8 cellular contexts compared by ENCODE assay signal in genomic region chr17:81237591-81238489, GRCh38. TPM values are rescaled to one million over a fixed set of nuclear protein-coding genes. Genes with fewer than 3 reads are reported as not detected.
DNase-seq lines count a peak whose midpoint lies in the region; ATAC-seq and TF ChIP-seq lines count a peak whose summit lies in the region.

No MANE protein-coding gene starts in this region.

- TF ChIP-seq CTCF in brain (conservative IDR thresholded peaks at IDR 0.05): no peak

- WGBS in mesodermal cell (ENCODE audit: insufficient coverage in 2 of 2), 2 experiments: 66 to 71% methylated on average over 36 of the region's 36 CpGs

- peak overlapping the region; percentile 91 for H3K4me3 ChIP-seq in mesodermal cell (ENCODE audit: extremely low read depth, insufficient read depth, low read length, poor library complexity, severe bottlenecking)

- H3K27me3 Mint-ChIP-seq in stimulated activated naive CD8-positive, alpha-beta T cell treated with anti-CD3 and anti-CD28 coated beads, Interleukin-15, Interleukin-2, amounts not matched to agents 100 ng/mL and 50 ng/mL, for 24 hours: no peaks in the 10 kb centered on the region
- peaks cover 3% of the 10 kb centered on the region for H3K27me3 Mint-ChIP-seq in brain

- peaks cover 18% of the 10 kb centered on the region for H3K4me1 ChIP-seq in mesodermal cell (ENCODE audit: control insufficient read depth, insufficient read depth, low read length, poor library complexity, severe bottlenecking)

- H3K9me3 ChIP-seq in mesodermal cell (ENCODE audit: control insufficient read depth, low read length): no peaks in the 10 kb centered on the region

- no peak overlapping the region for H3K27ac ChIP-seq in mesodermal cell (ENCODE audit: low read depth, low read length, severe bottlenecking)

- DNase-seq in stimulated activated naive CD8-positive, alpha-beta T cell treated with anti-CD3 and anti-CD28 coated beads, Interleukin-15, Interleukin-2, amounts not matched to agents 100 U/mL and 50 U/mL, for 24 hours: no peak
- no peak for DNase-seq in effector CD4-positive, alpha-beta T cell
- no peak for DNase-seq in stimulated activated CD4-positive, alpha-beta T cell treated with anti-CD3 and anti-CD28 coated beads, Interleukin-2, amount 100 ng/mL, for 48 hours
- DNase-seq in NCI-H1694 treated with DMSO at 0.1 percent for 48 hours (lab: John Stamatoyannopoulos, UW) (no peak), NCI-H1436 treated with DMSO at 0.1 percent for 48 hours (lab: John Stamatoyannopoulos, UW) (no peak)

- ATAC-seq in stimulated activated naive CD8-positive, alpha-beta T cell treated with anti-CD3 and anti-CD28 coated beads, Interleukin-15, Interleukin-2, amounts not matched to agents 100 U/mL and 50 U/mL, for 24 hours: no peak

- peaks cover 21% of the 10 kb centered on the region for H3K36me3 Mint-ChIP-seq in stimulated activated naive CD8-positive, alpha-beta T cell treated with anti-CD3 and anti-CD28 coated beads, Interleukin-15, Interleukin-2, amounts not matched to agents 100 ng/mL and 50 ng/mL, for 24 hours (ENCODE audit: low read depth)
- H3K36me3 Mint-ChIP-seq in brain: no peaks in the 10 kb centered on the region

- H3K9me3 Mint-ChIP-seq in stimulated activated naive CD8-positive, alpha-beta T cell treated with anti-CD3 and anti-CD28 coated beads, Interleukin-15, Interleukin-2, amounts not matched to agents 100 ng/mL and 50 ng/mL, for 24 hours: no peaks in the 10 kb centered on the region
- H3K9me3 Mint-ChIP-seq in brain: no peaks in the 10 kb centered on the region

- peaks cover 31% of the 10 kb centered on the region for H3K36me3 ChIP-seq in mesodermal cell (ENCODE audit: control insufficient read depth, insufficient read depth, low read length)

- peak overlapping the region; percentile 84 for H3K4me3 Mint-ChIP-seq in stimulated activated naive CD8-positive, alpha-beta T cell treated with anti-CD3 and anti-CD28 coated beads, Interleukin-15, Interleukin-2, amounts not matched to agents 100 ng/mL and 50 ng/mL, for 24 hours
- peak overlapping the region; percentile 84 to 96 (median 89) for H3K4me3 Mint-ChIP-seq in brain

- H3K27ac Mint-ChIP-seq in stimulated activated naive CD8-positive, alpha-beta T cell treated with anti-CD3 and anti-CD28 coated beads, Interleukin-15, Interleukin-2, amounts not matched to agents 100 ng/mL and 50 ng/mL, for 24 hours: peak overlapping the region; percentile 16
- peak overlapping the region in 4 of 5 experiments; percentile 41 to 62 (median 52) for H3K27ac Mint-ChIP-seq in brain

- H3K4me1 Mint-ChIP-seq in stimulated activated naive CD8-positive, alpha-beta T cell treated with anti-CD3 and anti-CD28 coated beads, Interleukin-15, Interleukin-2, amounts not matched to agents 100 ng/mL and 50 ng/mL, for 24 hours (ENCODE audit: low read depth): peaks cover 38% of the 10 kb centered on the region
- peaks cover 34% of the 10 kb centered on the region for H3K4me1 Mint-ChIP-seq in brain

RNA-seq across cellular contexts. Expression of gene TEPSIN, which starts 1.0 kb away (rescaled TPM):
- polyA plus RNA-seq in brain (ENCODE audit: insufficient read depth, low read depth, low replicate concordance): 10.8 TPM
- polyA plus RNA-seq in mesodermal cell (2013, experiment 1 of 2): 23.7 TPM
- polyA plus RNA-seq in mesodermal cell (2013, experiment 2 of 2): 18.4 TPM

RNA-seq across cellular contexts. Expression of gene NDUFAF8, which starts 1.3 kb away (rescaled TPM):
- 69.2 TPM for polyA plus RNA-seq in brain (ENCODE audit: insufficient read depth, low read depth, low replicate concordance)
- polyA plus RNA-seq in mesodermal cell (2013, experiment 1 of 2): 44.8 TPM
- 45.9 TPM for polyA plus RNA-seq in mesodermal cell (2013, experiment 2 of 2)

RNA-seq across cellular contexts. Expression of gene CEP131, which starts 15.1 kb away (rescaled TPM):
- 31.5 TPM for polyA plus RNA-seq in brain (ENCODE audit: insufficient read depth, low read depth, low replicate concordance)
- polyA plus RNA-seq in mesodermal cell (2013, experiment 1 of 2): 16.1 TPM
- polyA plus RNA-seq in mesodermal cell (2013, experiment 2 of 2): 14.0 TPM

RNA-seq across cellular contexts. Expression of gene SLC38A10, which starts 57.3 kb away (rescaled TPM):
- 38.7 TPM for polyA plus RNA-seq in brain (ENCODE audit: insufficient read depth, low read depth, low replicate concordance)
- polyA plus RNA-seq in mesodermal cell (2013, experiment 1 of 2): 36.0 TPM
- 36.0 TPM for polyA plus RNA-seq in mesodermal cell (2013, experiment 2 of 2)
